ENCODE assay signal across 28 cellular contexts in genomic region chr2:106719222-106719621, GRCh38.
"Had no signal": no experiment of that assay in that cellular context is flagged by ENCODE, and none has a peak within 500 bp of the region (broad histone marks: within the 10 kb centered on the region; RNA-seq: fewer than 3 reads in every experiment).

No MANE protein-coding gene starts in this region.

- ATAC-seq: natural killer cell; psoas muscle; right cardiac atrium; right lobe of liver; stimulated activated memory B cell treated with anti-CD40 and anti-IgM and Interleukin-4, amounts not matched to agents 10 μg/mL and 1 μg/mL and 100 μg/mL, for 72 hours; stimulated activated naive CD8-positive, alpha-beta T cell treated with anti-CD3 and anti-CD28 coated beads, Interleukin-15, amount 100 ng/mL, for 72 hours; stimulated activated naive CD8-positive, alpha-beta T cell treated with anti-CD3 and anti-CD28 coated beads, Interleukin-15, Interleukin-2, amounts not matched to agents 100 U/mL and 50 U/mL, for 24 hours had no signal

- DNase-seq: natural killer cell; occipital lobe; ovary; posterior cingulate gyrus; psoas muscle; right cardiac atrium; right lobe of liver; spleen; stimulated activated CD4-positive, alpha-beta T cell treated with anti-CD3 and anti-CD28 coated beads, Interleukin-12 subunit alpha, Interleukin-12 subunit beta, amount 100 ng/mL, for 4 hours; stimulated activated CD4-positive, alpha-beta T cell treated with anti-CD3 and anti-CD28 coated beads, Interleukin-1b, Interleukin-23, amount 100 ng/mL, for 48 hours; stimulated activated CD4-positive, alpha-beta T cell treated with anti-CD3 and anti-CD28 coated beads, Interleukin-4, amount 100 ng/mL, for 1 hour; stimulated activated CD4-positive, alpha-beta T cell treated with anti-CD3 and anti-CD28 coated beads, Interleukin-4, amount 100 ng/mL, for 4 hours; stimulated activated CD8-positive, alpha-beta memory T cell treated with anti-CD3 and anti-CD28 coated beads, Interleukin-4, amount 100 ng/mL, for 48 hours; stimulated activated naive CD4-positive, alpha-beta T cell; stimulated activated naive CD8-positive, alpha-beta T cell treated with anti-CD3 and anti-CD28 coated beads, Interleukin-15, amount 100 ng/mL, for 72 hours; stimulated activated naive CD8-positive, alpha-beta T cell treated with anti-CD3 and anti-CD28 coated beads, Interleukin-15, Interleukin-2, amounts not matched to agents 100 U/mL and 50 U/mL, for 24 hours; substantia nigra; thyroid gland; trophoblast cell; upper lobe of left lung had no signal

- H3K4me1 ChIP-seq: neural progenitor cell, parathyroid adenoma, psoas muscle, right lobe of liver, spleen, thyroid gland, tibial nerve, upper lobe of left lung, vagina had no signal

- H3K27ac ChIP-seq: neural progenitor cell, ovary, parathyroid adenoma, psoas muscle, right lobe of liver, skin epidermis, spleen, thoracic aorta, thyroid gland, tibial nerve, upper lobe of left lung, vagina had no signal

- H3K4me3 ChIP-seq: neural progenitor cell, ovary, psoas muscle, right lobe of liver, skin epidermis, smooth muscle cell, spleen, thoracic aorta, thyroid gland, tibial nerve, upper lobe of left lung, vagina had no signal

- H3K27me3 ChIP-seq: neural progenitor cell, ovary, right lobe of liver, spleen, thyroid gland, tibial nerve, upper lobe of left lung, vagina had no signal

- H3K36me3 ChIP-seq: neural progenitor cell, ovary, right lobe of liver, spleen, thoracic aorta, thyroid gland, tibial nerve, upper lobe of left lung, vagina had no signal

- H3K9me3 ChIP-seq: right lobe of liver, thyroid gland, vagina had no signal
